Comparison of ENCODE assay signal across 31 cellular contexts in the genomic region with DNA sequence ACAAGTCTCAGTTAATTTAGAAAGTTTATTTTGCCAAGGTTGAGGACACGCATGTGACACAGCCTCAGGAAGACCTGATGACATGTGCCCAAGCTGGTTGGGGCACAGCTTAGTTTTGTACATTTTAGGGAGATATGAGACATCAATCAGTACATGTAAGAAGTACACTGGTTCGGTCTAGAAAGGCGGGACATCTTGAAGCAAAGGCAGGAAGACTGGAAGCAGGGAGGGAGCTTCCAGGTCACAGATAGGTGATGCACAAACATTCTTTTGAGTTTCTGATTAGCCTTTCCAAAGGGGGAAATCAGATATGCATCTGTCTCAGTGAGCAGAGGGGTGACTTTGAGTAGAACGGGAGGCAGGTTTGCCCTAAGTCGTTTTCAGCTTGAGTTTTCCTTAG.
"Had no signal": no experiment of that assay in that cellular context is flagged by ENCODE, and none has a peak within 500 bp of the region (broad histone marks: within the 10 kb centered on the region; RNA-seq: fewer than 3 reads in every experiment).

No MANE protein-coding gene starts in this region.

- DNase-seq: Karpas-422, Kasumi-1, MM.1S, MV-4-11, NCI-H1048, NCI-H1092, NCI-H1092 treated with DMSO at 0.1 percent for 48 hours, NCI-H1105, NCI-H1417 treated with DMSO at 0.1 percent for 48 hours, NCI-H1436, NCI-H1436 treated with DMSO at 0.1 percent for 48 hours, NCI-H146, NCI-H1694, NCI-H1694 treated with DMSO at 0.1 percent for 48 hours, NCI-H187 treated with DMSO at 0.1 percent for 48 hours, NCI-H1930, NCI-H2029, NCI-H2029 treated with DMSO at 0.1 percent for 48 hours, NCI-H2081, NCI-H2081 treated with DMSO at 0.1 percent for 48 hours, NCI-H2107, NCI-H2171, NCI-H2171 treated with DMSO at 0.1 percent for 48 hours, NCI-H2227 treated with DMSO at 0.1 percent for 48 hours, NCI-H226, NCI-H345, NCI-H446, NCI-H446 treated with DMSO at 0.1 percent for 48 hours, NCI-H510A, NCI-H510A treated with DMSO at 0.1 percent for 48 hours had no signal

- H3K27ac ChIP-seq: KMS-11 had no signal

- H3K9ac ChIP-seq: KMS-11 had no signal

- H3K4me2 ChIP-seq: KMS-11 had no signal
